In genomic region chr12:103731539-103731938, GRCh38 we compare ENCODE assay signal across 33 cellular contexts.
A peak's percentile ranks its signal among the peaks of the same experiment; 100 is the strongest.
DNase-seq lines count a peak whose midpoint lies in the region; ATAC-seq and TF ChIP-seq lines count a peak whose summit lies in the region.
"Had no signal": no experiment of that assay in that cellular context is flagged by ENCODE, and none has a peak within 500 bp of the region (broad histone marks: within the 10 kb centered on the region; RNA-seq: fewer than 3 reads in every experiment).

No MANE protein-coding gene starts in this region.

- CTCF ChIA-PET in HEK293T (lab: Yijun Ruan, JAX) = no interaction called here

- peak; percentile 72 for ATAC-seq in GM21717 (IDR thresholded peaks at IDR 0.05; ENCODE audit: unreplicated experiment)
- ATAC-seq in HG02610 (IDR thresholded peaks at IDR 0.05; ENCODE audit: unreplicated experiment) = peak; percentile 80
- ATAC-seq: A549; CD8-positive, alpha-beta T cell had no signal

- H3K27ac Mint-ChIP-seq in T-helper 1 cell treated with Interleukin-12 subunit alpha and Interleukin-12 subunit beta and Interleukin-4 antibody, amounts not matched to agents 30 μg/mL and 1 μg/mL, for 36 hours = peak overlapping the region; percentile 5
- H3K27ac Mint-ChIP-seq: B cell; CD14-positive monocyte; CD4-positive, alpha-beta memory T cell; CD4-positive, alpha-beta T cell; CD4-positive, CD25-positive, alpha-beta regulatory T cell; CD8-positive, alpha-beta memory T cell; CD8-positive, alpha-beta T cell had no signal

- no peak overlapping the region for H3K4me3 Mint-ChIP-seq in T-helper 1 cell treated with Interleukin-12 subunit alpha and Interleukin-12 subunit beta and Interleukin-4 antibody, amounts not matched to agents 30 μg/mL and 1 μg/mL, for 36 hours
- H3K4me3 Mint-ChIP-seq: B cell; CD14-positive monocyte; CD4-positive, alpha-beta memory T cell; CD4-positive, alpha-beta T cell; CD4-positive, CD25-positive, alpha-beta regulatory T cell; CD8-positive, alpha-beta memory T cell; CD8-positive, alpha-beta T cell had no signal

- no peaks in the 10 kb centered on the region for H3K4me1 Mint-ChIP-seq in T-helper 1 cell treated with Interleukin-12 subunit alpha and Interleukin-12 subunit beta and Interleukin-4 antibody, amounts not matched to agents 30 μg/mL and 1 μg/mL, for 36 hours (ENCODE audit: low read depth)
- H3K4me1 Mint-ChIP-seq: B cell; CD14-positive monocyte; CD4-positive, alpha-beta memory T cell; CD4-positive, CD25-positive, alpha-beta regulatory T cell; CD8-positive, alpha-beta memory T cell had no signal

- H3K27me3 Mint-ChIP-seq in T-helper 1 cell treated with Interleukin-12 subunit alpha and Interleukin-12 subunit beta and Interleukin-4 antibody, amounts not matched to agents 30 μg/mL and 1 μg/mL, for 36 hours (ENCODE audit: low read depth) = peaks cover 6% of the 10 kb centered on the region
- H3K27me3 Mint-ChIP-seq: CD4-positive, alpha-beta T cell; CD4-positive, CD25-positive, alpha-beta regulatory T cell had no signal

- POLR2A ChIA-PET in HEK293T (lab: Yijun Ruan, JAX) = no interaction called here

- DNase-seq in T-helper 1 cell (no peak), GM12865 (ENCODE audit: low read depth) (peak; percentile 22), NCI-H2029 treated with DMSO at 0.1 percent for 48 hours (lab: John Stamatoyannopoulos, UW) (no peak), HEK293T (ENCODE audit: extremely low spot score) (no peak)
- no peak for DNase-seq in activated CD4-positive, alpha-beta T cell treated with anti-CD3 and anti-CD28 coated beads for 4 hours
- DNase-seq: 8988T; ACHN; AML-193; BE2C; C1 segment of cervical spinal cord; Caco-2; Calu3; CD4-positive, alpha-beta memory T cell; CD4-positive, alpha-beta T cell; CD4-positive, CD25-positive, alpha-beta regulatory T cell; CD8-positive, alpha-beta memory T cell; CD8-positive, alpha-beta T cell; COR-L47; DMS 273 treated with DMSO at 0.1 percent for 48 hours; DMS153; DMS53; DMS79; DMS79 treated with DMSO at 0.1 percent for 48 hours; DND-41; EL had no signal

- no peaks in the 10 kb centered on the region for H3K36me3 Mint-ChIP-seq in T-helper 1 cell treated with Interleukin-12 subunit alpha and Interleukin-12 subunit beta and Interleukin-4 antibody, amounts not matched to agents 30 μg/mL and 1 μg/mL, for 36 hours (ENCODE audit: low read depth)
- H3K36me3 Mint-ChIP-seq: CD14-positive monocyte; CD4-positive, alpha-beta memory T cell; CD4-positive, CD25-positive, alpha-beta regulatory T cell; CD8-positive, alpha-beta memory T cell; CD8-positive, alpha-beta T cell had no signal

- no peak overlapping the region for H3K4me3 ChIP-seq in GM12865 (ENCODE audit: low read depth, low read length)
- H3K4me3 ChIP-seq: A549; BLaER1; BLaER1 treated with 17β-estradiol and CSF1 and Interleukin-3, amounts not matched to agents 10 nM and 100 nM had no signal

- H3K9me3 Mint-ChIP-seq in T-helper 1 cell treated with Interleukin-12 subunit alpha and Interleukin-12 subunit beta and Interleukin-4 antibody, amounts not matched to agents 30 μg/mL and 1 μg/mL, for 36 hours = no peaks in the 10 kb centered on the region

- no peak for TF ChIP-seq CTCF in GM12865 (IDR thresholded peaks at IDR 0.05; ENCODE audit: insufficient read depth, low read depth, low read length, missing control alignments)

TF ChIP-seq in HEK293T, 16 proteins besides CTCF, POLR2A, EP300 and RAD21:
- TF ChIP-seq LEF1 (IDR thresholded peaks at IDR 0.05; ENCODE audit: borderline replicate concordance) (no peak), CTBP1 (IDR thresholded peaks at IDR 0.05; ENCODE audit: borderline replicate concordance) (no peak), ELF4 (IDR thresholded peaks at IDR 0.05) (no peak), HDGF (IDR thresholded peaks at IDR 0.05; ENCODE audit: borderline replicate concordance) (no peak), SUZ12 (IDR thresholded peaks at IDR 0.05) (no peak), TARDBP (IDR thresholded peaks at IDR 0.05) (no peak), SP1 (IDR thresholded peaks at IDR 0.05) (no peak), FOXA1 (IDR thresholded peaks at IDR 0.05) (no peak), L3MBTL2 (conservative IDR thresholded peaks at IDR 0.05) (no peak), NFRKB (IDR thresholded peaks at IDR 0.05) (no peak), ZNF384 (IDR thresholded peaks at IDR 0.05) (no peak), BHLHE40 (IDR thresholded peaks at IDR 0.05; ENCODE audit: borderline replicate concordance) (no peak), ARNT (IDR thresholded peaks at IDR 0.05) (no peak), FOXM1 (IDR thresholded peaks at IDR 0.05; ENCODE audit: borderline replicate concordance) (no peak), FOXK2 (IDR thresholded peaks at IDR 0.05) (no peak)
- TF ChIP-seq, protein P1, sequence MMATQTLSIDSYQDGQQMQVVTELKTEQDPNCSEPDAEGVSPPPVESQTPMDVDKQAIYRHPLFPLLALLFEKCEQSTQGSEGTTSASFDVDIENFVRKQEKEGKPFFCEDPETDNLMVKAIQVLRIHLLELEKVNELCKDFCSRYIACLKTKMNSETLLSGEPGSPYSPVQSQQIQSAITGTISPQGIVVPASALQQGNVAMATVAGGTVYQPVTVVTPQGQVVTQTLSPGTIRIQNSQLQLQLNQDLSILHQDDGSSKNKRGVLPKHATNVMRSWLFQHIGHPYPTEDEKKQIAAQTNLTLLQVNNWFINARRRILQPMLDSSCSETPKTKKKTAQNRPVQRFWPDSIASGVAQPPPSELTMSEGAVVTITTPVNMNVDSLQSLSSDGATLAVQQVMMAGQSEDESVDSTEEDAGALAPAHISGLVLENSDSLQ (IDR thresholded peaks at IDR 0.05) = no peak
